Comparison of ENCODE assay signal across 12 cellular contexts in the genomic region with DNA sequence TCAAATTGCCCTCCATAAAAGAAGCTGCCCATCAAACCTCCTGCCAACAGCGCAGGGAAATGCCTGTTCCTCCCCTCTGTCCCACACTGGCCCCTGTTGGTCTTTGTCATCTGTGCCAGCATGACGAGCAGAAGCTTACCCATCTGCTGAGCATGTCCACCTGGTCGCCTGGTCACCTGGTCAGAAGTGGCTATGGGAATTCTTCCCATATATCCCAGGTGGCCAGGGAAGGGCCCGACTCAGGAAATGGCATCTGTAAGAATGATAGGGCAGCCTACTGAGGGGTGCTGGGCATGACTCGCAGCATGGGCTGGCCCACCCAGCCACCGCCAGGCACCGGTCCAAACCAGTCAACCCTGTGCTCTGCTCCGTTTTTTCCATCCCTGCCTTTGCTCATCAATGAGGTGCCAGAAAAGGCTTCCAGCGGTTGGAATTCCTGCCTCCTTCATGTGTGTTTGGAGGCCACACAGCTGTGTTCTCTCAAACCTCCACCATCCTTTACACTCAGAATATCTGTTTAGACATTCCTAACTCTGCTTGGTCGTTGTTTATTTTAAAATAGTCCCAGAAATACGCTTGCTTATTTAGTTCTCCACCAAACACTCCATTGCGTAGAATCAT.
A peak's percentile ranks its signal among the peaks of the same experiment; 100 is the strongest.
DNase-seq lines count a peak whose midpoint lies in the region; ATAC-seq and TF ChIP-seq lines count a peak whose summit lies in the region.
"Had no signal": no experiment of that assay in that cellular context is flagged by ENCODE, and none has a peak within 500 bp of the region (broad histone marks: within the 10 kb centered on the region; RNA-seq: fewer than 3 reads in every experiment).

No MANE protein-coding gene starts in this region.

- H3K27ac ChIP-seq in left lung (peak overlapping the region in 1 of 2 donors; percentile 66), thyroid gland (peak overlapping the region in 1 of 3 donors; percentile 22)
- H3K27ac ChIP-seq: PC-9 had no signal

- ATAC-seq in left lung (peak; percentile 16), GM21381 (IDR thresholded peaks at IDR 0.05; ENCODE audit: unreplicated experiment) (no peak)

- TF ChIP-seq POLR2A in thyroid gland (IDR thresholded peaks at IDR 0.05) = no peak

- no peaks in the 10 kb centered on the region for H3K9me3 Mint-ChIP-seq in activated naive CD8-positive, alpha-beta T cell (ENCODE audit: low read depth)
- no peaks in the 10 kb centered on the region for H3K9me3 Mint-ChIP-seq in activated naive CD8-positive, alpha-beta T cell treated with anti-CD3 and anti-CD28 coated beads for 36 hours
- H3K9me3 Mint-ChIP-seq: type B pancreatic cell had no signal

- intact Hi-C loops in left lung (cut with DNase I) (no loop called here), thyroid gland (cut with DNase I) (no loop called here)

- H3K27me3 Mint-ChIP-seq in activated naive CD8-positive, alpha-beta T cell = no peaks in the 10 kb centered on the region
- H3K27me3 Mint-ChIP-seq in activated naive CD8-positive, alpha-beta T cell treated with anti-CD3 and anti-CD28 coated beads for 36 hours = no peaks in the 10 kb centered on the region
- H3K27me3 Mint-ChIP-seq: B cell, type B pancreatic cell had no signal

- H3K27me3 ChIP-seq in left lung (no peaks in the 10 kb centered on the region), thyroid gland (no peaks in the 10 kb centered on the region)

- peaks cover 62% of the 10 kb centered on the region for H3K4me1 Mint-ChIP-seq in activated naive CD8-positive, alpha-beta T cell (ENCODE audit: low read depth)
- H3K4me1 Mint-ChIP-seq in activated naive CD8-positive, alpha-beta T cell treated with anti-CD3 and anti-CD28 coated beads for 36 hours = peaks cover 49% of the 10 kb centered on the region

- H3K4me3 Mint-ChIP-seq in activated naive CD8-positive, alpha-beta T cell = no peak overlapping the region
- no peak overlapping the region for H3K4me3 Mint-ChIP-seq in activated naive CD8-positive, alpha-beta T cell treated with anti-CD3 and anti-CD28 coated beads for 36 hours
- H3K4me3 Mint-ChIP-seq: B cell, type B pancreatic cell had no signal

- H3K36me3 Mint-ChIP-seq in activated naive CD8-positive, alpha-beta T cell = peaks cover 2% of the 10 kb centered on the region
- H3K36me3 Mint-ChIP-seq in activated naive CD8-positive, alpha-beta T cell treated with anti-CD3 and anti-CD28 coated beads for 36 hours = peaks cover 3% of the 10 kb centered on the region
- H3K36me3 Mint-ChIP-seq: type B pancreatic cell had no signal

- peak overlapping the region; percentile 72 for H3K27ac Mint-ChIP-seq in activated naive CD8-positive, alpha-beta T cell
- no peak overlapping the region for H3K27ac Mint-ChIP-seq in activated naive CD8-positive, alpha-beta T cell treated with anti-CD3 and anti-CD28 coated beads for 36 hours
- H3K27ac Mint-ChIP-seq: type B pancreatic cell had no signal

- peaks cover 0 to 17% of the 10 kb centered on the region in 2 donors for H3K36me3 ChIP-seq in left lung
- no peaks in the 10 kb centered on the region for H3K36me3 ChIP-seq in thyroid gland

- no peak overlapping the region for H3K4me3 ChIP-seq in left lung
- H3K4me3 ChIP-seq in thyroid gland (replicated peaks in 1 of 3) = no peak overlapping the region
- H3K4me3 ChIP-seq: PC-9 had no signal

- H3K9me3 ChIP-seq in left lung (no peaks in the 10 kb centered on the region), thyroid gland (no peaks in the 10 kb centered on the region)

- H3K4me1 ChIP-seq in left lung (peaks cover 20 to 23% of the 10 kb centered on the region in 2 donors), thyroid gland (peaks cover 23 to 41% of the 10 kb centered on the region in 2 donors)

- WGBS in thyroid gland, 2 donors = 85 to 88% methylated on average over 12 of the region's 12 CpGs

- TF ChIP-seq CTCF in left lung (IDR thresholded peaks at IDR 0.05) (no peak), thyroid gland (IDR thresholded peaks at IDR 0.05) (no peak)

- DNase-seq in activated naive CD8-positive, alpha-beta T cell treated with anti-CD3 and anti-CD28 coated beads for 36 hours = no peak
- DNase-seq in amniotic epithelial cell (ENCODE audit: low read depth) (peak; percentile 36), left lung (peak in 1 of 2 donors; percentile 77), thyroid gland (peak; percentile 33 to 56), NCI-H187 treated with DMSO at 0.1 percent for 48 hours (lab: John Stamatoyannopoulos, UW) (no peak)
- no peak for DNase-seq in stimulated activated CD4-positive, alpha-beta T cell treated with anti-CD3 and anti-CD28 coated beads, Interleukin-4, amount 100 ng/mL, for 1 hour
- DNase-seq: activated T-cell treated with anti-CD3 and anti-CD28 coated beads, Interleukin-2, amount 50 U/mL, for 48 hours had no signal

Comparison
In these comparisons a context has a peak if more than half of its experiments do, and no peak if none do; other contexts are left out.
1. DNase-seq: peak in amniotic epithelial cell (single experiment) and thyroid gland (2 of 2); none in activated naive CD8-positive, alpha-beta T cell treated with anti-CD3 and anti-CD28 coated beads for 36 hours (single experiment), NCI-H187 treated with DMSO at 0.1 percent for 48 hours (single experiment) and stimulated activated CD4-positive, alpha-beta T cell treated with anti-CD3 and anti-CD28 coated beads, Interleukin-4, amount 100 ng/mL, for 1 hour (single experiment).